In the genomic region with DNA sequence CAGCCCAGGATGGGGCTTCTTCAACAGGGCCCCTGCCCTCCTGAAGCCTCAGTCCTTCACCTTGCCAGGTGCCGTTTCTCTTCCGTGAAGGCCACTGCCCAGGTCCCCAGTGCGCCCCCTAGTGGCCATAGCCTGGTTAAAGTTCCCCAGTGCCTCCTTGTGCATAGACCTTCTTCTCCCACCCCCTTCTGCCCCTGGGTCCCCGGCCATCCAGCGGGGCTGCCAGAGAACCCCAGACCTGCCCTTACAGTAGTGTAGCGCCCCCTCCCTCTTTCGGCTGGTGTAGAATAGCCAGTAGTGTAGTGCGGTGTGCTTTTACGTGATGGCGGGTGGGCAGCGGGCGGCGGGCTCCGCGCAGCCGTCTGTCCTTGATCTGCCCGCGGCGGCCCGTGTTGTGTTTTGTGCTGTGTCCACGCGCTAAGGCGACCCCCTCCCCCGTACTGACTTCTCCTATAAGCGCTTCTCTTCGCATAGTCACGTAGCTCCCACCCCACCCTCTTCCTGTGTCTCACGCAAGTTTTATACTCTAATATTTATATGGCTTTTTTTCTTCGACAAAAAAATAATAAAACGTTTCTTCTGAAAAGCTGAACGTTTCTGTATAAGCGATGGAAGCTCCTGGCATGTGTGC, we compare ENCODE assay signal across 8 cellular contexts. TPM values are rescaled to one million over a fixed set of nuclear protein-coding genes. Genes with fewer than 3 reads are reported as not detected.
A peak's percentile ranks its signal among the peaks of the same experiment; 100 is the strongest.
DNase-seq lines count a peak whose midpoint lies in the region; ATAC-seq and TF ChIP-seq lines count a peak whose summit lies in the region.

No MANE protein-coding gene starts in this region.

- H3K27ac ChIP-seq in PC-9 = no peak overlapping the region
- peak overlapping the region; percentile 69 for H3K27ac ChIP-seq in neutrophil
- H3K27ac ChIP-seq in suprapubic skin = peak overlapping the region; percentile 93

- H3K4me2 ChIP-seq in PC-9 = no peak overlapping the region

- peaks cover 9% of the 10 kb centered on the region; the same call in 1 of the 2 replicates for H3K36me3 ChIP-seq in PC-9 (ENCODE audit: low read depth)
- H3K36me3 ChIP-seq in neutrophil = peaks cover 36% of the 10 kb centered on the region
- peaks cover 42% of the 10 kb centered on the region for H3K36me3 ChIP-seq in suprapubic skin

- CTCF ChIA-PET in PC-9 (lab: Charles Lee) = interaction anchor here (0.7 kb wide), 1 partner anchor 12 kb away, joined by 3 read pairs; no protein-coding TSS in a partner anchor

- TF ChIP-seq POLR2A in suprapubic skin (IDR thresholded peaks at IDR 0.05) (no peak), GM18505 (IDR thresholded peaks at IDR 0.05; ENCODE audit: borderline replicate concordance, extremely low read depth, insufficient read depth, insufficient read length) (no peak)

- intact Hi-C loops in PC-9 (cut with micrococcal nuclease; ENCODE audit: unreplicated experiment) = no loop called here

- no TSS peak for BruUV-seq in PC-9 (replicated peaks; lab: Mats Ljungman, UMichigan)

- no peak for TF ChIP-seq EP300 in suprapubic skin (IDR thresholded peaks at IDR 0.05)

- no peaks in the 10 kb centered on the region for H3K9me2 ChIP-seq in PC-9 (ENCODE audit: insufficient read depth)

- H3K9me3 ChIP-seq in PC-9 (ENCODE audit: insufficient read depth, low read depth) = no peaks in the 10 kb centered on the region
- H3K9me3 ChIP-seq in neutrophil = no peaks in the 10 kb centered on the region
- H3K9me3 ChIP-seq in suprapubic skin = no peaks in the 10 kb centered on the region

- no peak for ATAC-seq in GM18505 (IDR thresholded peaks at IDR 0.05; ENCODE audit: unreplicated experiment)

- H2AFZ ChIP-seq in PC-9 = no peak overlapping the region

- DNase-seq in CD1c-positive myeloid dendritic cell (ENCODE audit: extremely low spot score) (peak; percentile 71), HCEC 1CT (peak; percentile 46), PC-9 (peak in 1 of 2 experiments; percentile 20), activated gamma-delta T cell (lab: John Stamatoyannopoulos, UW) (peak; percentile 18), foreskin fibroblast (peak; percentile 55 to 85), suprapubic skin (ENCODE audit: low spot score in 2 of 2) (peak; percentile 93 to 95)

- H3K27me3 ChIP-seq in PC-9 (ENCODE audit: insufficient read depth, low read depth) (no peaks in the 10 kb centered on the region), neutrophil (peaks cover 25% of the 10 kb centered on the region), suprapubic skin (no peaks in the 10 kb centered on the region)

- no peaks in the 10 kb centered on the region for H3K79me2 ChIP-seq in PC-9 (ENCODE audit: low read depth)

- H3F3A ChIP-seq in PC-9 (ENCODE audit: insufficient read depth, low read depth) = peaks cover 28% of the 10 kb centered on the region; the same call in 1 of the 2 replicates

- WGBS in suprapubic skin = 7% methylated on average over 27 of the region's 32 CpGs

- peak; percentile 74 for TF ChIP-seq CTCF in PC-9 (conservative IDR thresholded peaks at IDR 0.05)
- peak; percentile 91 for TF ChIP-seq CTCF in foreskin fibroblast (IDR thresholded peaks at IDR 0.05; ENCODE audit: low read depth, low read length)
- peak; percentile 77 for TF ChIP-seq CTCF in neutrophil (IDR thresholded peaks at IDR 0.05)
- TF ChIP-seq CTCF in suprapubic skin (IDR thresholded peaks at IDR 0.05) = peak; percentile 66 to 83

- H3K4me3 ChIP-seq in PC-9 (no peak overlapping the region), foreskin fibroblast (ENCODE audit: low read depth in 1 of 2, low read length in 2 of 2) (peak overlapping the region; percentile 30 to 50), neutrophil (ENCODE audit: low read depth in 1 of 2, low read length in 1 of 2) (peak overlapping the region; percentile 71 to 79), suprapubic skin (peak overlapping the region; percentile 57)

- no peaks in the 10 kb centered on the region for H4K20me1 ChIP-seq in PC-9 (ENCODE audit: insufficient read depth)

- POLR2A ChIA-PET in PC-9 (lab: Charles Lee; ENCODE audit: unreplicated experiment) = no interaction called here

- H3K4me1 ChIP-seq in PC-9 (replicated peaks; ENCODE audit: insufficient read depth) = peaks cover 24% of the 10 kb centered on the region
- H3K4me1 ChIP-seq in neutrophil (ENCODE audit: control insufficient read depth in 1 of 2, insufficient read depth in 1 of 2, low read depth in 1 of 2, low read length in 1 of 2) = peaks cover 59 to 63% of the 10 kb centered on the region in 2 experiments
- H3K4me1 ChIP-seq in suprapubic skin = peaks cover 80% of the 10 kb centered on the region

RNA-seq across cellular contexts. Expression of a gene that starts 23.6 kb away (rescaled TPM):
- total RNA-seq in PC-9 (2021) (not detected in 2 replicates), suprapubic skin (10 to 100 TPM in 1 of 4 donors, 1 to 10 TPM in 3; 1.6 to 10.5 (median 3.2) TPM)

RNA-seq across cellular contexts. Expression of a gene that starts 27.7 kb away (rescaled TPM):
- not detected in 2 replicates for total RNA-seq in PC-9 (2021)
- 10 to 100 TPM in 3 of 4 donors, 1 to 10 TPM in 1; 2.7 to 30.6 (median 15.0) TPM for total RNA-seq in suprapubic skin

RNA-seq across cellular contexts. Expression of a gene that starts 36.7 kb away (rescaled TPM):
- total RNA-seq in PC-9 (2021) (0.50 and 0.53 TPM in 2 replicates), suprapubic skin (10 to 100 TPM; 30.0 to 73.4 (median 60.4) TPM)

Comparison
In these comparisons a context has a peak if more than half of its experiments do, and no peak if none do; other contexts are left out.
1. RNA of a gene that starts 36.7 kb away (total RNA-seq): 30.0 to 73.4 TPM in suprapubic skin; 0.50 to 0.53 TPM in PC-9; every median in the first group is over 10 times any median in the second.
2. Peak in every context shown above with its lines, with median percentiles within 50 percentile points of each other: CTCF ChIP-seq.